ENCODE assay signal across 29 cellular contexts in the genomic region with DNA sequence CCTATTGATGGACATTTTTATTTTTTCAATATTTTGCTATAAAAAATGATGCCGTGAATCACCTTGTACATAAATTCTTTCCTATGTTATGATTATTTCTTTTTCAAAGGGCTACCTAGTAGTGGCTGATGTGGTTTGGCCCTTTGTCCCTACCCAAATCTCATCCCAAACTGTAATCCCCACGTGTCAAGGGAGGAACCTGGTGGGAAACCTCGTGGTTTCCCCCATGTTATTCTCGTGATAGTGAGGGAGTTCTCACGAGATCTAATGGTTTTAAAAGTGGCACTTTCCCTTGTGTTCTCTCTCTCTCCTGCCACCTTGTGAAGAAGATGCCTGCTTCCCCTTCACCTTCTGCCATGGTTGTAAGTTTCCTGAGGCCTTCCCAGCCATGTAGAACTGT.
"Had no signal": no experiment of that assay in that cellular context is flagged by ENCODE, and none has a peak within 500 bp of the region (broad histone marks: within the 10 kb centered on the region; RNA-seq: fewer than 3 reads in every experiment).

No MANE protein-coding gene starts in this region.

- H3K4me1 ChIP-seq: stomach, testis, thyroid gland, upper lobe of left lung, upper lobe of right lung had no signal

- H3K9me3 ChIP-seq: stomach, suprapubic skin, testis, thoracic aorta, thyroid gland, tibial artery, tibial nerve, transverse colon, upper lobe of left lung, upper lobe of right lung, uterus, vagina had no signal

- H3K36me3 Mint-ChIP-seq: stimulated activated effector memory CD8-positive, alpha-beta T cell treated with anti-CD3 and anti-CD28 coated beads, Interleukin-12 subunit alpha, Interleukin-12 subunit beta, amount 100 ng/mL, for 72 hours; stimulated activated memory B cell treated with anti-CD40 and anti-IgM and Interleukin-4, amounts not matched to agents 10 μg/mL and 1 μg/mL and 100 μg/mL, for 72 hours; stimulated activated naive B cell treated with anti-CD40 and anti-IgM and Interleukin-4, amounts not matched to agents 10 μg/mL and 1 μg/mL and 100 μg/mL, for 72 hours; type B pancreatic cell had no signal

- ATAC-seq: stimulated activated effector memory CD8-positive, alpha-beta T cell treated with anti-CD3 and anti-CD28 coated beads, Interleukin-12 subunit alpha, Interleukin-12 subunit beta, amount 100 ng/mL, for 72 hours; stimulated activated memory B cell treated with anti-CD40 and anti-IgM and Interleukin-4, amounts not matched to agents 10 μg/mL and 1 μg/mL and 100 μg/mL, for 72 hours; stimulated activated naive B cell treated with anti-CD40 and anti-IgM and Interleukin-4, amounts not matched to agents 10 μg/mL and 1 μg/mL and 100 μg/mL, for 72 hours; stimulated activated naive CD8-positive, alpha-beta T cell treated with anti-CD3 and anti-CD28 coated beads, Interleukin-15, amount 100 ng/mL, for 72 hours; stimulated activated naive CD8-positive, alpha-beta T cell treated with anti-CD3 and anti-CD28 coated beads, Interleukin-15, Interleukin-2, amounts not matched to agents 100 U/mL and 50 U/mL, for 24 hours; upper lobe of right lung had no signal

- H3K27ac Mint-ChIP-seq: stimulated activated effector memory CD8-positive, alpha-beta T cell treated with anti-CD3 and anti-CD28 coated beads, Interleukin-12 subunit alpha, Interleukin-12 subunit beta, amount 100 ng/mL, for 72 hours; stimulated activated memory B cell treated with anti-CD40 and anti-IgM and Interleukin-4, amounts not matched to agents 10 μg/mL and 1 μg/mL and 100 μg/mL, for 72 hours; stimulated activated naive B cell treated with anti-CD40 and anti-IgM and Interleukin-4, amounts not matched to agents 10 μg/mL and 1 μg/mL and 100 μg/mL, for 72 hours; stimulated activated naive CD8-positive, alpha-beta T cell treated with anti-CD3 and anti-CD28 coated beads, Interleukin-15, Interleukin-2, amounts not matched to agents 100 ng/mL and 50 ng/mL, for 24 hours; type B pancreatic cell had no signal

- H3K36me3 ChIP-seq: stomach, suprapubic skin, thoracic aorta, thyroid gland, tibial artery, tibial nerve, transverse colon, upper lobe of left lung, upper lobe of right lung, uterus, vagina had no signal

- H3K4me3 Mint-ChIP-seq: stimulated activated effector memory CD8-positive, alpha-beta T cell treated with anti-CD3 and anti-CD28 coated beads, Interleukin-12 subunit alpha, Interleukin-12 subunit beta, amount 100 ng/mL, for 72 hours; stimulated activated memory B cell treated with anti-CD40 and anti-IgM and Interleukin-4, amounts not matched to agents 10 μg/mL and 1 μg/mL and 100 μg/mL, for 72 hours; stimulated activated naive B cell treated with anti-CD40 and anti-IgM and Interleukin-4, amounts not matched to agents 10 μg/mL and 1 μg/mL and 100 μg/mL, for 72 hours; stimulated activated naive CD8-positive, alpha-beta T cell treated with anti-CD3 and anti-CD28 coated beads, Interleukin-15, amount 100 ng/mL, for 72 hours; stimulated activated naive CD8-positive, alpha-beta T cell treated with anti-CD3 and anti-CD28 coated beads, Interleukin-15, Interleukin-2, amounts not matched to agents 100 ng/mL and 50 ng/mL, for 24 hours; type B pancreatic cell had no signal

- H3K4me3 ChIP-seq: stomach, suprapubic skin, testis, thoracic aorta, thyroid gland, tibial artery, tibial nerve, transverse colon, upper lobe of left lung, upper lobe of right lung, uterus, vagina had no signal

- FAIRE-seq: urothelium cell line had no signal

- H3K27me3 Mint-ChIP-seq: stimulated activated memory B cell treated with anti-CD40 and anti-IgM and Interleukin-4, amounts not matched to agents 10 μg/mL and 1 μg/mL and 100 μg/mL, for 72 hours; stimulated activated naive B cell treated with anti-CD40 and anti-IgM and Interleukin-4, amounts not matched to agents 10 μg/mL and 1 μg/mL and 100 μg/mL, for 72 hours; stimulated activated naive CD8-positive, alpha-beta T cell treated with anti-CD3 and anti-CD28 coated beads, Interleukin-15, amount 100 ng/mL, for 72 hours; stimulated activated naive CD8-positive, alpha-beta T cell treated with anti-CD3 and anti-CD28 coated beads, Interleukin-15, Interleukin-2, amounts not matched to agents 100 ng/mL and 50 ng/mL, for 24 hours had no signal

- H3K27me3 ChIP-seq: stomach, suprapubic skin, testis, thyroid gland, tibial artery, tibial nerve, transverse colon, upper lobe of left lung, upper lobe of right lung, uterus, vagina had no signal

- H3K9me3 Mint-ChIP-seq: stimulated activated effector memory CD8-positive, alpha-beta T cell treated with anti-CD3 and anti-CD28 coated beads, Interleukin-12 subunit alpha, Interleukin-12 subunit beta, amount 100 ng/mL, for 72 hours; stimulated activated memory B cell treated with anti-CD40 and anti-IgM and Interleukin-4, amounts not matched to agents 10 μg/mL and 1 μg/mL and 100 μg/mL, for 72 hours; stimulated activated naive B cell treated with anti-CD40 and anti-IgM and Interleukin-4, amounts not matched to agents 10 μg/mL and 1 μg/mL and 100 μg/mL, for 72 hours; stimulated activated naive CD8-positive, alpha-beta T cell treated with anti-CD3 and anti-CD28 coated beads, Interleukin-15, amount 100 ng/mL, for 72 hours; stimulated activated naive CD8-positive, alpha-beta T cell treated with anti-CD3 and anti-CD28 coated beads, Interleukin-15, Interleukin-2, amounts not matched to agents 100 ng/mL and 50 ng/mL, for 24 hours; type B pancreatic cell had no signal

- DNase-seq: stimulated activated CD4-positive, alpha-beta T cell treated with anti-CD3 and anti-CD28 coated beads, Interleukin-2, amount 100 ng/mL, for 48 hours; stimulated activated CD4-positive, alpha-beta T cell treated with anti-CD3 and anti-CD28 coated beads, Interleukin-4, amount 100 ng/mL, for 1 hour; stimulated activated CD4-positive, alpha-beta T cell treated with anti-CD3 and anti-CD28 coated beads, Interleukin-4, amount 100 ng/mL, for 24 hours; stimulated activated CD4-positive, alpha-beta T cell treated with anti-CD3 and anti-CD28 coated beads, Interleukin-4, amount 100 ng/mL, for 4 hours; stimulated activated CD8-positive, alpha-beta memory T cell treated with anti-CD3 and anti-CD28 coated beads, Interleukin-4, amount 100 ng/mL, for 48 hours; stimulated activated naive B cell treated with anti-CD40 and anti-IgM and Interleukin-4, amounts not matched to agents 10 μg/mL and 1 μg/mL and 100 μg/mL, for 72 hours; stimulated activated naive CD4-positive, alpha-beta T cell; stimulated activated naive CD4-positive, alpha-beta T cell treated with Interleukin-2 at 50 U/mL for 16 hours; stimulated activated naive CD8-positive, alpha-beta T cell treated with anti-CD3 and anti-CD28 coated beads, Interleukin-15, amount 100 ng/mL, for 72 hours; stimulated activated naive CD8-positive, alpha-beta T cell treated with anti-CD3 and anti-CD28 coated beads, Interleukin-15, Interleukin-2, amounts not matched to agents 100 U/mL and 50 U/mL, for 24 hours; stomach; substantia nigra; testis; thyroid gland; tibial artery; transverse colon; trophoblast cell; upper lobe of left lung; upper lobe of right lung; uterus had no signal

- H3K27ac ChIP-seq: stomach, suprapubic skin, testis, thoracic aorta, thyroid gland, tibial artery, tibial nerve, transverse colon, upper lobe of left lung, upper lobe of right lung, uterus, vagina had no signal
